In genomic region chr19:17469371-17470203, GRCh38 we compare ENCODE assay signal across 8 cellular contexts. TPM values are rescaled to one million over a fixed set of nuclear protein-coding genes. Genes with fewer than 3 reads are reported as not detected.
DNase-seq lines count a peak whose midpoint lies in the region; ATAC-seq and TF ChIP-seq lines count a peak whose summit lies in the region.

No MANE protein-coding gene starts in this region.

- H3K4me3 ChIP-seq in urinary bladder (ENCODE audit: low read depth, low read length): peak overlapping the region; percentile 61

- ATAC-seq in HG02571 (IDR thresholded peaks at IDR 0.05; ENCODE audit: unreplicated experiment) (peak; percentile 50), left ventricle myocardium superior (peak; percentile 79)

- no peak for TF ChIP-seq CTCF in GM10248 (IDR thresholded peaks at IDR 0.05; ENCODE audit: control extremely low read depth, extremely low read depth, low read depth, missing control alignments)

- peak; percentile 89 for DNase-seq in GM10248 (ENCODE audit: extremely low spot score)
- peak; percentile 67 for DNase-seq in NCI-H1092 treated with DMSO at 0.1 percent for 48 hours (lab: John Stamatoyannopoulos, UW)
- peak; percentile 87 to 96 (median 94) for DNase-seq in T-helper 1 cell
- DNase-seq in amygdala (lab: John Stamatoyannopoulos, UW): peak in 50 of 56 donors; percentile 43 to 99 (median 89)
- peak; percentile 96 for DNase-seq in left ventricle myocardium superior
- peak; percentile 57 for DNase-seq in pulmonary artery endothelial cell (ENCODE audit: low read depth, low spot score)

- peak overlapping the region; percentile 74 for H3K27ac ChIP-seq in urinary bladder (ENCODE audit: low read depth)

- under 1% methylated on average over 45 of the region's 45 CpGs for WGBS in urinary bladder

- CTCF ChIA-PET in GM10248 (lab: Yijun Ruan, JAX): interaction anchor here (0.7 to 5.4 kb wide), 4 partner anchors 14 to 131 kb away, joined by 3 to 31 read pairs (median 10); no protein-coding TSS in a partner anchor

- POLR2A ChIA-PET in GM10248 (lab: Yijun Ruan, JAX): no interaction called here

- peaks cover 2% of the 10 kb centered on the region for H3K4me1 ChIP-seq in urinary bladder (ENCODE audit: insufficient read depth)

- intact Hi-C loops in left ventricle myocardium superior (cut with micrococcal nuclease): no loop called here

- no peaks in the 10 kb centered on the region for H3K36me3 ChIP-seq in urinary bladder (ENCODE audit: insufficient read depth)

RNA-seq across cellular contexts. Expression of gene SLC27A1, which starts 0.7 kb away (rescaled TPM):
- total RNA-seq in left ventricle myocardium superior: 68.9 TPM
- total RNA-seq in pulmonary artery endothelial cell: 9.8 and 10.0 TPM in 2 replicates
- 14.8 TPM for total RNA-seq in urinary bladder
- 21.1 TPM for polyA plus RNA-seq in urinary bladder

RNA-seq across cellular contexts. Expression of gene NXNL1, which starts 8.9 kb away (rescaled TPM):
- total RNA-seq in left ventricle myocardium superior (not detected), pulmonary artery endothelial cell (not detected in 2 replicates), urinary bladder (not detected)
- polyA plus RNA-seq in urinary bladder: not detected

RNA-seq across cellular contexts. Expression of gene TMEM221, which starts 21.1 kb away (rescaled TPM):
- total RNA-seq in left ventricle myocardium superior: not detected
- total RNA-seq in pulmonary artery endothelial cell: 0.04 TPM in 1 of 2 replicates, not detected in the other
- total RNA-seq in urinary bladder: 0.53 TPM
- 0.82 TPM for polyA plus RNA-seq in urinary bladder

RNA-seq across cellular contexts. Expression of gene PGLS, which starts 41.9 kb away (rescaled TPM):
- total RNA-seq in left ventricle myocardium superior (19.7 TPM), pulmonary artery endothelial cell (44.6 and 45.2 TPM in 2 replicates), urinary bladder (27.2 TPM)
- polyA plus RNA-seq in urinary bladder: 82.8 TPM

RNA-seq across cellular contexts. Expression of gene MVB12A, which starts 49.7 kb away (rescaled TPM):
- total RNA-seq in left ventricle myocardium superior: 18.9 TPM
- total RNA-seq in pulmonary artery endothelial cell: 36.1 and 43.0 TPM in 2 replicates
- total RNA-seq in urinary bladder: 25.7 TPM
- 66.4 TPM for polyA plus RNA-seq in urinary bladder

Comparison
In these comparisons a context has a peak if more than half of its experiments do, and no peak if none do; other contexts are left out.
1. Peak in every context shown above with its lines: DNase-seq, ATAC-seq, H3K4me3 ChIP-seq and H3K27ac ChIP-seq.